ENCODE assay signal across 8 cellular contexts in the genomic region with DNA sequence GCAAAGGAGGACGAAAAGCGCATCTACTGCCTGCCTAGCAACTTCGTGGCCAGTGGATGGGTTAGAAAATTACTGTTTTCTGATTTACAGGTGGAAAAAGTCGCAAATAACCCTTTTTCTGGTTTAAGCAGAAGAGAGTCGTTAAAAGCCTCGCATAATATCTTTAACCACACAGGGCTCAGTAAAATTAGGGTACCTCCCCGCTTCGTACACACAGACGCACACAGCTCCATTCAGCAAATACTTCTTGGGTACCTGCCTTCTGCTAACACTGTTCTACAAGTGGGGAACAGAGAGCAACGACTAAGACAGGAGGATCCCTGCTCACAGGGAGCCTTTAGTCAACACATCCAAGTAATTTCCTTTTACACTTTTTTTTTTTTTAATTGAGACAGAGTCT. TPM values are rescaled to one million over a fixed set of nuclear protein-coding genes. Genes with fewer than 3 reads are reported as not detected.
DNase-seq lines count a peak whose midpoint lies in the region; ATAC-seq and TF ChIP-seq lines count a peak whose summit lies in the region.

No MANE protein-coding gene starts in this region.

- ATAC-seq in GM19351 (IDR thresholded peaks at IDR 0.05; ENCODE audit: unreplicated experiment) (peak; percentile 18), GM19324 (IDR thresholded peaks at IDR 0.05; ENCODE audit: low FRiP score, unreplicated experiment) (no peak), HG02642 (IDR thresholded peaks at IDR 0.05; ENCODE audit: poor library complexity, unreplicated experiment) (no peak)

- H3K4me3 ChIP-seq in BLaER1 (peak overlapping the region; percentile 92), colonic mucosa (peak overlapping the region; percentile 78)

- H3K27ac ChIP-seq in BLaER1 (peak overlapping the region; percentile 89), colonic mucosa (peak overlapping the region; percentile 72)

- H3K4me1 ChIP-seq in BLaER1 (peaks cover 19% of the 10 kb centered on the region), colonic mucosa (no peaks in the 10 kb centered on the region)

- H3K4me1 Mint-ChIP-seq in nephron = peaks cover 29% of the 10 kb centered on the region

- TF ChIP-seq CTCF in colonic mucosa (IDR thresholded peaks at IDR 0.05) = no peak
- TF ChIP-seq CTCF in nephron (IDR thresholded peaks at IDR 0.05; ENCODE audit: unreplicated experiment in 3 of 3) = no peak

- peak overlapping the region; percentile 87 for H3K4me2 ChIP-seq in BLaER1

- H4K20me1 ChIP-seq in BLaER1 = no peaks in the 10 kb centered on the region

- H3K36me3 ChIP-seq in BLaER1 = peaks cover 21% of the 10 kb centered on the region
- H3K36me3 ChIP-seq in colonic mucosa = no peaks in the 10 kb centered on the region

- peaks cover 7% of the 10 kb centered on the region for H3K27me3 Mint-ChIP-seq in nephron (ENCODE audit: low read depth)

- H3K27me3 ChIP-seq in BLaER1 = no peaks in the 10 kb centered on the region
- H3K27me3 ChIP-seq in colonic mucosa = no peaks in the 10 kb centered on the region

- H3K27ac Mint-ChIP-seq in nephron = peak overlapping the region; percentile 54 to 82 (median 63)

- intact Hi-C loops in colonic mucosa (cut with DNase I) = no loop called here

- H3K9me3 Mint-ChIP-seq in nephron = no peaks in the 10 kb centered on the region

- DNase-seq in NCI-H69 (lab: John Stamatoyannopoulos, UW) (peak; percentile 33), colonic mucosa (no peak)
- no peak for DNase-seq in stimulated activated CD4-positive, alpha-beta T cell treated with anti-CD3 and anti-CD28 coated beads, Interleukin-4, amount 100 ng/mL, for 24 hours

- peaks cover 9% of the 10 kb centered on the region for H3K36me3 Mint-ChIP-seq in nephron (ENCODE audit: low read depth)

- H3K9me3 ChIP-seq in BLaER1 (no peaks in the 10 kb centered on the region), colonic mucosa (no peaks in the 10 kb centered on the region)

- peak overlapping the region; percentile 96 to 97 (median 97) for H3K4me3 Mint-ChIP-seq in nephron

- H3K9ac ChIP-seq in BLaER1 (peak overlapping the region; percentile 91), colonic mucosa (ENCODE audit: low read depth in 2 of 2, low read length in 2 of 2) (peak overlapping the region; percentile 84 to 99)

RNA-seq across cellular contexts. Expression of gene ALG6, which starts 0.7 kb away (rescaled TPM):
- total RNA-seq in colonic mucosa = 10 to 100 TPM; 12.4 to 19.8 TPM

RNA-seq across cellular contexts. Expression of gene FOXD3, which starts 45.8 kb away (rescaled TPM):
- 1 to 10 TPM in 1 of 2 donors, under 1 TPM in 1; 0.35 to 1.0 TPM for total RNA-seq in colonic mucosa
